In the genomic region with DNA sequence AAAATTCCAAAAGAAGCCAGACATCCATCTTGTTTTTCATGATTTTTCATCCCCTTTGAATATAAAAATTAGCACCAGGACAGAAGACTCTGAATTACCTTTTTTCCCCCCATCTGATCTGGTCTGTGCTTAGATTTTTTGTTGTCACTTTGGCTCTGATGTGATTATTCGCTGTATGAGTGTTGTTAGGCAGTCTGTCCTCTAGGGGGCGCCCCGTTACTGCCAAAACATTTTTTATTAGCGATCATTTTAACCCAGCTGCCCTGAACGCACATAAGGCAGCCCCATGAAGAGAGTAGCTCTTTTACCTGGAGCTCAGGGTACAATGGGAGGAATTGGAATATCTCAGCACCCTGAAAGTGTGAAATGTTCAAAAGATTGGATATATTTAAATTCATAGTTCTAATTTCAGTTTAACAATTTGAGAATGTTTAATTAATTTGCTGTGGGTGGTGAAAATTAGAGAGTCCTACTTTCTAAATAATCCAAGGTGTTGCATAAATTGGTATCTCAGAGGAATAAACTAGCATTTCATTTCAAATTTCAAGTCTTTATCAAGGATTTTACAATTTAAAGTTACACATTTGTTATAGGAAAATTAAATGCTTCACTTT, we compare ENCODE assay signal across 8 cellular contexts.
DNase-seq lines count a peak whose midpoint lies in the region; ATAC-seq, FAIRE-seq and TF ChIP-seq lines count a peak whose summit lies in the region.

No MANE protein-coding gene starts in this region.

- FAIRE-seq in RCC 7860 (lab: Jason Lieb, UNC): peak; percentile 65

- H3K4me1 Mint-ChIP-seq in activated T-cell treated with anti-CD3 and anti-CD28 coated beads, Interleukin-2, amount 50 U/mL, for 72 hours (ENCODE audit: low read depth): no peaks in the 10 kb centered on the region
- no peaks in the 10 kb centered on the region for H3K4me1 Mint-ChIP-seq in neural crest cell
- no peaks in the 10 kb centered on the region for H3K4me1 Mint-ChIP-seq in stimulated activated naive CD8-positive, alpha-beta T cell treated with anti-CD3 and anti-CD28 coated beads, Interleukin-15, amount 100 ng/mL, for 72 hours

- no peak overlapping the region for H3K4me3 ChIP-seq in LNCaP clone FGC (ENCODE audit: low read depth, low read length)

- no peaks in the 10 kb centered on the region for H3K9me3 Mint-ChIP-seq in activated T-cell treated with anti-CD3 and anti-CD28 coated beads, Interleukin-2, amount 50 U/mL, for 72 hours
- H3K9me3 Mint-ChIP-seq in neural crest cell: no peaks in the 10 kb centered on the region
- no peaks in the 10 kb centered on the region for H3K9me3 Mint-ChIP-seq in stimulated activated naive CD8-positive, alpha-beta T cell treated with anti-CD3 and anti-CD28 coated beads, Interleukin-15, amount 100 ng/mL, for 72 hours

- H3K36me3 Mint-ChIP-seq in activated T-cell treated with anti-CD3 and anti-CD28 coated beads, Interleukin-2, amount 50 U/mL, for 72 hours (ENCODE audit: insufficient read depth in 2 of 2): peaks cover 8 to 21% of the 10 kb centered on the region in 2 donors
- H3K36me3 Mint-ChIP-seq in neural crest cell (ENCODE audit: low read depth): peaks cover 3% of the 10 kb centered on the region

- peak; percentile 67 to 68 for ATAC-seq in activated T-cell treated with anti-CD3 and anti-CD28 coated beads, Interleukin-2, amount 50 U/mL, for 72 hours (replicated peaks in 1 of 2)
- peak; percentile 76 for ATAC-seq in stimulated activated naive CD8-positive, alpha-beta T cell treated with anti-CD3 and anti-CD28 coated beads, Interleukin-15, amount 100 ng/mL, for 72 hours
- ATAC-seq in HG03097 (IDR thresholded peaks at IDR 0.05; ENCODE audit: low FRiP score, unreplicated experiment): no peak

- peak; percentile 78 for TF ChIP-seq CTCF in LNCaP clone FGC (IDR thresholded peaks at IDR 0.05; ENCODE audit: control insufficient read depth, extremely low read depth, insufficient read depth)
- peak; percentile 96 for TF ChIP-seq CTCF in neural crest cell (conservative IDR thresholded peaks at IDR 0.05)

- H3K27ac Mint-ChIP-seq in activated T-cell treated with anti-CD3 and anti-CD28 coated beads, Interleukin-2, amount 50 U/mL, for 72 hours: no peak overlapping the region
- H3K27ac Mint-ChIP-seq in neural crest cell (ENCODE audit: unreplicated experiment): no peak overlapping the region
- H3K27ac Mint-ChIP-seq in stimulated activated naive CD8-positive, alpha-beta T cell treated with anti-CD3 and anti-CD28 coated beads, Interleukin-15, amount 100 ng/mL, for 72 hours: peak overlapping the region in 1 of 2 donors; percentile 0

- H3K4me3 Mint-ChIP-seq in activated T-cell treated with anti-CD3 and anti-CD28 coated beads, Interleukin-2, amount 50 U/mL, for 72 hours: no peak overlapping the region
- H3K4me3 Mint-ChIP-seq in neural crest cell: no peak overlapping the region
- H3K4me3 Mint-ChIP-seq in stimulated activated naive CD8-positive, alpha-beta T cell treated with anti-CD3 and anti-CD28 coated beads, Interleukin-15, amount 100 ng/mL, for 72 hours: no peak overlapping the region

- DNase-seq in DMS153 (lab: John Stamatoyannopoulos, UW) (peak; percentile 34), LNCaP clone FGC (ENCODE audit: low read depth) (peak; percentile 17), RCC 7860 (ENCODE audit: low spot score) (peak; percentile 52), fibroblast of peridontal ligament (ENCODE audit: extremely low read depth) (peak; percentile 79), neural crest cell (ENCODE audit: low read depth, low spot score) (peak; percentile 88)
- peak; percentile 77 to 82 for DNase-seq in activated T-cell treated with anti-CD3 and anti-CD28 coated beads, Interleukin-2, amount 50 U/mL, for 72 hours
- peak; percentile 78 to 80 for DNase-seq in stimulated activated naive CD8-positive, alpha-beta T cell treated with anti-CD3 and anti-CD28 coated beads, Interleukin-15, amount 100 ng/mL, for 72 hours

- H3K27me3 Mint-ChIP-seq in activated T-cell treated with anti-CD3 and anti-CD28 coated beads, Interleukin-2, amount 50 U/mL, for 72 hours (ENCODE audit: low read depth): no peaks in the 10 kb centered on the region
- H3K27me3 Mint-ChIP-seq in neural crest cell (ENCODE audit: low read depth): no peaks in the 10 kb centered on the region
- no peaks in the 10 kb centered on the region for H3K27me3 Mint-ChIP-seq in stimulated activated naive CD8-positive, alpha-beta T cell treated with anti-CD3 and anti-CD28 coated beads, Interleukin-15, amount 100 ng/mL, for 72 hours

Comparison
In these comparisons a context has a peak if more than half of its experiments do, and no peak if none do; other contexts are left out.
1. DNase-seq: peak in every context shown above with its lines; median percentile 88 in neural crest cell; 80 in activated T-cell treated with anti-CD3 and anti-CD28 coated beads, Interleukin-2, amount 50 U/mL, for 72 hours; 79 in fibroblast of peridontal ligament; 79 in stimulated activated naive CD8-positive, alpha-beta T cell treated with anti-CD3 and anti-CD28 coated beads, Interleukin-15, amount 100 ng/mL, for 72 hours; 52 in RCC 7860; 34 in DMS153; 17 in LNCaP clone FGC.